Comparison of ENCODE assay signal across 20 cellular contexts in the genomic region with DNA sequence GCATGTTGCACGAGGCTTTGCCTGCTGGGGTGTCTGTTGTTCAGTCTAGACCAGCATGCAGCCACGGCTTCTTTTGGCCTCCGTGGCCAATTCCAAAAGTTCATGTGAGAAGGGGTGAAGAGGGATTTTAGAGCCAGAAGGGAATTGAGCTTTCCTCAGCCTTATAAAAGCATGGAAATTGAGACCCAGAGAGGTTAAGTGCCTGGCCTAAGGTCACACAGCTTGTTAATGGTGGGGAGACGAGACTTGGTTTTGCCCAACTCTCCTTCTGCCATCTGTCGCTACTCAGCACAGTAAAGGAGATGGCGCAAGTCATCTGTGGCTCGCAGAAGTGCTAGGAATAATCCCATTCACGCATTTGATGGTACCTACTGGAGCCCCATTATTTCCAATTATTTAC.
"Had no signal": no experiment of that assay in that cellular context is flagged by ENCODE, and none has a peak within 500 bp of the region (broad histone marks: within the 10 kb centered on the region; RNA-seq: fewer than 3 reads in every experiment).

No MANE protein-coding gene starts in this region.

- H3K36me3 ChIP-seq: left lung, neutrophil, ovary, prostate gland, tibial artery had no signal

- H3K27me3 Mint-ChIP-seq: activated naive CD8-positive, alpha-beta T cell treated with anti-CD3 and anti-CD28 coated beads for 36 hours; stimulated activated naive CD8-positive, alpha-beta T cell treated with anti-CD3 and anti-CD28 coated beads, Interleukin-15, amount 100 ng/mL, for 72 hours had no signal

- H3K27ac Mint-ChIP-seq: activated naive CD8-positive, alpha-beta T cell treated with anti-CD3 and anti-CD28 coated beads for 36 hours; natural killer cell treated with Interleukin-12 subunit alpha and Interleukin-12 subunit beta and Interleukin-15 and Interleukin-18, amount 100 ng/mL, for 72 hours; stimulated activated naive CD8-positive, alpha-beta T cell treated with anti-CD3 and anti-CD28 coated beads, Interleukin-15, amount 100 ng/mL, for 72 hours had no signal

- H3K4me2 ChIP-seq: hepatocyte had no signal

- H2AFZ ChIP-seq: hepatocyte had no signal

- H3K36me3 Mint-ChIP-seq: activated naive CD8-positive, alpha-beta T cell treated with anti-CD3 and anti-CD28 coated beads for 36 hours; natural killer cell treated with Interleukin-12 subunit alpha and Interleukin-12 subunit beta and Interleukin-15 and Interleukin-18, amount 100 ng/mL, for 72 hours had no signal

- H3K9me3 Mint-ChIP-seq: activated naive CD8-positive, alpha-beta T cell treated with anti-CD3 and anti-CD28 coated beads for 36 hours; activated T-cell treated with anti-CD3 and anti-CD28 coated beads, Interleukin-2, amount 50 U/mL, for 4 hours; natural killer cell treated with Interleukin-12 subunit alpha and Interleukin-12 subunit beta and Interleukin-15 and Interleukin-18, amount 100 ng/mL, for 72 hours; stimulated activated naive CD8-positive, alpha-beta T cell treated with anti-CD3 and anti-CD28 coated beads, Interleukin-15, amount 100 ng/mL, for 72 hours had no signal

- H3K4me3 ChIP-seq: hepatocyte, left lung, lung, ovary, prostate gland, tibial artery had no signal

- H3K27me3 ChIP-seq: hepatocyte, ovary had no signal

- H3K4me1 ChIP-seq: left lung had no signal

- ATAC-seq: activated T-cell treated with anti-CD3 and anti-CD28 coated beads, Interleukin-2, amount 50 U/mL, for 4 hours; left lung; natural killer cell treated with Interleukin-12 subunit alpha and Interleukin-12 subunit beta and Interleukin-15 and Interleukin-18, amount 100 ng/mL, for 72 hours; stimulated activated naive CD8-positive, alpha-beta T cell treated with anti-CD3 and anti-CD28 coated beads, Interleukin-15, amount 100 ng/mL, for 72 hours had no signal

- H3K4me3 Mint-ChIP-seq: activated naive CD8-positive, alpha-beta T cell treated with anti-CD3 and anti-CD28 coated beads for 36 hours; activated T-cell treated with anti-CD3 and anti-CD28 coated beads, Interleukin-2, amount 50 U/mL, for 4 hours; natural killer cell treated with Interleukin-12 subunit alpha and Interleukin-12 subunit beta and Interleukin-15 and Interleukin-18, amount 100 ng/mL, for 72 hours; stimulated activated naive CD8-positive, alpha-beta T cell treated with anti-CD3 and anti-CD28 coated beads, Interleukin-15, amount 100 ng/mL, for 72 hours had no signal

- H3K27ac ChIP-seq: hepatocyte, left lung, neutrophil, ovary, prostate gland, tibial artery had no signal

- H3K79me2 ChIP-seq: hepatocyte had no signal

- DNase-seq: activated CD4-positive, alpha-beta T cell treated with anti-CD3 and anti-CD28 coated beads for 4 hours; activated CD4-positive, alpha-beta T cell treated with anti-CD3 and anti-CD28 coated beads, Interleukin-2, amount 50 U/mL, for 48 hours; activated CD4-positive, CD25-positive, alpha-beta regulatory T cell; activated CD8-positive, alpha-beta memory T cell treated with anti-CD3 and anti-CD28 coated beads, Interleukin-2, amount 50 U/mL, for 48 hours; activated naive CD4-positive, alpha-beta T cell treated with Interleukin-2 at 50 U/mL for 16 hours; activated naive CD8-positive, alpha-beta T cell treated with anti-CD3 and anti-CD28 coated beads for 36 hours; activated T-cell treated with anti-CD3 and anti-CD28 coated beads, Interleukin-2, amount 50 U/mL, for 4 hours; central memory CD4-positive, alpha-beta T cell; effector CD8-positive, alpha-beta T cell; kidney glomerular epithelial cell; left lung; ovary; stimulated activated CD4-positive, alpha-beta T cell treated with anti-CD3 and anti-CD28 coated beads, Interleukin-4, amount 100 ng/mL, for 24 hours; stimulated activated naive CD8-positive, alpha-beta T cell treated with anti-CD3 and anti-CD28 coated beads, Interleukin-15, amount 100 ng/mL, for 72 hours had no signal

- H3K9me3 ChIP-seq: left lung, neutrophil, ovary, prostate gland, tibial artery had no signal
